10 cellular contexts compared by ENCODE assay signal in the genomic region with DNA sequence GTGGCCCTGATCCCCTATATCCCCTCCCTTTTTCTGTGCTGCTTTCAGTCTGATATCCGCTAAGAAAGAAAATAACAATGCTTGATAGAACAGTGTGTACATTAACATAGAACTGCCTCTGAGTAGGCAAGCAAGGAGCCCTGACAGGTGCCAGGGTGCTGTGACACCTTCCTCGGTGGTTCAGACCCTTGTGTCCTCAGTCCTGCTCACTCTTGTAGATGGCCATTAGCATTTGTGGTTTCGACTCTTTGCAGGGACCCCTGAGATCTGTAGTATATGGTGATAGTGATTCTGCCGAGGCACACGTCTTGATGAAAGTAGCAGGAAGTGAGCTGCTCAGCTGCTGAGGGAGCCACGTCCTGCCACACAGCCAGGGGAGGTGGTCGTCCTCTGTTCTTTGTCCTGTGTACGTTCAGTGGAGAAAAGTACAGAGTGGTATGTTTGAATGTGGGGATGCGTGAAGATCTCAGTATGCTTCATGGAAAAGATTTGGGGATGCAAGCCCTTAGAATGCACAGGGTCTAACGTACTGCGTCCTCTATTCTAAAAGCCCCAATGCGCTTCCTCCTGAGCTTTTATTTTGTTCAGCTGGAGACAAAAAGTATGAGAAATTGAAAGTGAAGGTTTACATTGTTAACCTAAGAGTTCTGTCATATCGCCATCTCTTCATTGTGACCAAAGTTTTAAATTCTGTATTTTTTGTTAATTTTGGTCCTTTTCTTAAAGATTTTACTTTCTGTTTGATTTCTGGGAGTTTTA. TPM values are rescaled to one million over a fixed set of nuclear protein-coding genes. Genes with fewer than 3 reads are reported as not detected.
DNase-seq lines count a peak whose midpoint lies in the region; ATAC-seq and TF ChIP-seq lines count a peak whose summit lies in the region.
"Had no signal": no experiment of that assay in that cellular context is flagged by ENCODE, and none has a peak within 500 bp of the region (broad histone marks: within the 10 kb centered on the region; RNA-seq: fewer than 3 reads in every experiment).

No MANE protein-coding gene starts in this region.

- no peaks in the 10 kb centered on the region for H3K9me3 ChIP-seq in gastrocnemius medialis

- in situ Hi-C loops in gastrocnemius medialis (cut with MboI; ENCODE audit: low sequenced_read_pairs in 4 of 4): no loop called here

- peak overlapping the region; percentile 91 for H3K4me3 Mint-ChIP-seq in activated T-helper 17 cell treated with anti-CD3 and anti-CD28 coated beads, Interleukin-2, amount 50 U/mL, for 72 hours

- H3K9me3 Mint-ChIP-seq in activated T-helper 17 cell treated with anti-CD3 and anti-CD28 coated beads, Interleukin-2, amount 50 U/mL, for 72 hours: no peaks in the 10 kb centered on the region

- intact Hi-C loops in gastrocnemius medialis (cut with DNase I; ENCODE audit: low total_unique reads): no loop called here

- ATAC-seq in GM19025 (IDR thresholded peaks at IDR 0.05; ENCODE audit: low read depth, unreplicated experiment) (peak; percentile 65), HG03139 (IDR thresholded peaks at IDR 0.05; ENCODE audit: unreplicated experiment) (peak; percentile 61), gastrocnemius medialis (no peak)
- peak; percentile 80 for ATAC-seq in activated T-helper 17 cell treated with anti-CD3 and anti-CD28 coated beads, Interleukin-2, amount 50 U/mL, for 72 hours (replicated peaks)
- ATAC-seq: HCT116 had no signal

- no peak for TF ChIP-seq POLR2A in gastrocnemius medialis (IDR thresholded peaks at IDR 0.05)

- H3K27me3 ChIP-seq in gastrocnemius medialis: no peaks in the 10 kb centered on the region

- H3K4me1 ChIP-seq in gastrocnemius medialis: peaks cover 0 to 2% of the 10 kb centered on the region in 2 donors

- TF ChIP-seq CTCF in gastrocnemius medialis (IDR thresholded peaks at IDR 0.05 in 4 of 5, conservative IDR thresholded peaks at IDR 0.05 in 1 of 5): no peak

- no peak overlapping the region for H3K27ac ChIP-seq in gastrocnemius medialis
- no peak overlapping the region for H3K27ac ChIP-seq in caudate nucleus (ENCODE audit: low read depth, low read length)

- peak; percentile 16 for DNase-seq in stimulated activated CD4-positive, alpha-beta T cell treated with anti-CD3 and anti-CD28 coated beads, Interleukin-4, amount 100 ng/mL, for 1 hour
- no peak for DNase-seq in occipital lobe (lab: John Stamatoyannopoulos, UW)
- no peak for DNase-seq in gastrocnemius medialis
- no peak for DNase-seq in UCSD-AML1 (lab: John Stamatoyannopoulos, UW; ENCODE audit: unreplicated experiment)
- no peak for DNase-seq in caudate nucleus (lab: John Stamatoyannopoulos, UW)
- DNase-seq: mammary epithelial cell had no signal

- peaks cover 25% of the 10 kb centered on the region for H3K4me1 Mint-ChIP-seq in activated T-helper 17 cell treated with anti-CD3 and anti-CD28 coated beads, Interleukin-2, amount 50 U/mL, for 72 hours

- H3K36me3 Mint-ChIP-seq in activated T-helper 17 cell treated with anti-CD3 and anti-CD28 coated beads, Interleukin-2, amount 50 U/mL, for 72 hours (ENCODE audit: low read depth): peaks cover 6% of the 10 kb centered on the region

- H3K36me3 ChIP-seq in gastrocnemius medialis: no peaks in the 10 kb centered on the region

- peak overlapping the region in 2 of 4 donors; percentile 20 to 22 for H3K4me3 ChIP-seq in gastrocnemius medialis

- H3K27ac Mint-ChIP-seq in activated T-helper 17 cell treated with anti-CD3 and anti-CD28 coated beads, Interleukin-2, amount 50 U/mL, for 72 hours: peak overlapping the region; percentile 96

- H3K27me3 Mint-ChIP-seq in activated T-helper 17 cell treated with anti-CD3 and anti-CD28 coated beads, Interleukin-2, amount 50 U/mL, for 72 hours: no peaks in the 10 kb centered on the region

RNA-seq across cellular contexts. Expression of gene PXYLP1, which starts 35.4 kb away (rescaled TPM):
- total RNA-seq in activated T-helper 17 cell treated with anti-CD3 and anti-CD28 coated beads, Interleukin-2, amount 50 U/mL, for 72 hours: 10 to 100 TPM in 1 of 2 donors, 1 to 10 TPM in 1; 5.7 to 11.4 TPM
- 42.4 TPM for total RNA-seq in occipital lobe
- total RNA-seq in gastrocnemius medialis: 10 to 100 TPM in 1 of 4 donors, 1 to 10 TPM in 2, under 1 TPM in 1; 0.46 to 13.1 (median 2.2) TPM

Comparison
In these comparisons a context has a peak if more than half of its experiments do, and no peak if none do; other contexts are left out.
1. ATAC-seq: peak in GM19025 (single experiment), HG03139 (single experiment) and activated T-helper 17 cell treated with anti-CD3 and anti-CD28 coated beads, Interleukin-2, amount 50 U/mL, for 72 hours (single experiment); none in gastrocnemius medialis (0 of 2).